15 cellular contexts compared by ENCODE assay signal in the genomic region with DNA sequence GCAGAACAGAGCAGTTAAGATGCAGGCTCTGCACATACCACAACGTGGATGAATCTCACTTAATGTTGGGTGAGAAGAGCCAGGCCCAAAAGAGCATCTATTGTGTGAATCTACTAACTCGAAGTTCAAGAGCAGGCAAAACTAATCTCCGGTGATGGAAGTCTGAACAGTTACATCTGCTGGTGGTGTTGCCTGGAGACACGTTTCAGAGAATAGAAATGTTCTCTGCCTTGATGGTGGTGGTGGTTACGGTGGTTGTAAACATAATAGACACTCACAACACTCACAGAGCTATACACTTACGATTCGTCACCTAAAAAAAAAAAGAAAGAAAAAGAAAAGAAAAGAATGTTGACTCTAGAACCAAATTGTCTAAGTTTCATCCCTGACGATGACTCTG.
A peak's percentile ranks its signal among the peaks of the same experiment; 100 is the strongest.
DNase-seq lines count a peak whose midpoint lies in the region; ATAC-seq and TF ChIP-seq lines count a peak whose summit lies in the region.
"Had no signal": no experiment of that assay in that cellular context is flagged by ENCODE, and none has a peak within 500 bp of the region (broad histone marks: within the 10 kb centered on the region; RNA-seq: fewer than 3 reads in every experiment).

No MANE protein-coding gene starts in this region.

- peaks cover 77 to 85% of the 10 kb centered on the region in 2 experiments for H3K4me1 ChIP-seq in neutrophil (ENCODE audit: control insufficient read depth in 1 of 2, insufficient read depth in 1 of 2, low read depth in 1 of 2, low read length in 1 of 2)
- H3K4me1 ChIP-seq in psoas muscle: peaks cover 8% of the 10 kb centered on the region

- peaks cover 66% of the 10 kb centered on the region for H3K4me1 Mint-ChIP-seq in activated CD4-positive, alpha-beta T cell treated with anti-CD3 and anti-CD28 coated beads, Interleukin-2, amount 10 ng/mL, durations not matched to agents 24 days and 14 days
- peaks cover 50 to 81% (median 64%) of the 10 kb centered on the region in 3 donors for H3K4me1 Mint-ChIP-seq in T-cell

- DNase-seq in activated CD4-positive, alpha-beta T cell treated with anti-CD3 and anti-CD28 coated beads, Interleukin-2, amount 10 ng/mL, durations not matched to agents 24 days and 14 days: peak; percentile 72
- no peak for DNase-seq in activated CD4-positive, alpha-beta T cell treated with anti-CD3 and anti-CD28 coated beads, Interleukin-2, amount 50 U/mL, for 48 hours
- peak in 11 of 34 experiments; percentile 9 to 41 (median 32) for DNase-seq in T-cell
- no peak for DNase-seq in psoas muscle
- DNase-seq in NOMO-1 (lab: John Stamatoyannopoulos, UW; ENCODE audit: unreplicated experiment in 2 of 2): no peak
- DNase-seq: amniotic stem cell, DMS79, dorsolateral prefrontal cortex, foreskin melanocyte, NCI-H1930 had no signal

- CTCF ChIA-PET in T-cell (lab: Charles Lee): interaction anchor here in 1 of 2 donors (0.7 kb wide), 1 partner anchor 13 kb away, joined by 3 read pairs; no protein-coding TSS in a partner anchor

- POLR2A ChIA-PET in T-cell (lab: Charles Lee): interaction anchor here (0.7 kb wide), 3 partner anchors 12 to 204 kb away, joined by 3 to 6 read pairs (median 5); no protein-coding TSS in a partner anchor

- H3K36me3 ChIP-seq in neutrophil (no peaks in the 10 kb centered on the region), psoas muscle (ENCODE audit: insufficient read depth in 1 of 2, low read depth in 1 of 2) (no peaks in the 10 kb centered on the region)
- H3K36me3 ChIP-seq: tibial nerve had no signal

- no peaks in the 10 kb centered on the region for H3K27me3 Mint-ChIP-seq in activated CD4-positive, alpha-beta T cell treated with anti-CD3 and anti-CD28 coated beads, Interleukin-2, amount 10 ng/mL, durations not matched to agents 24 days and 14 days
- no peaks in the 10 kb centered on the region for H3K27me3 Mint-ChIP-seq in T-cell

- H3K9me3 Mint-ChIP-seq in activated CD4-positive, alpha-beta T cell treated with anti-CD3 and anti-CD28 coated beads, Interleukin-2, amount 10 ng/mL, durations not matched to agents 24 days and 14 days: peaks cover 12% of the 10 kb centered on the region
- peaks cover 2 to 13% (median 4%) of the 10 kb centered on the region in 3 donors for H3K9me3 Mint-ChIP-seq in T-cell

- peak; percentile 3 for ATAC-seq in HG02623 (IDR thresholded peaks at IDR 0.05; ENCODE audit: unreplicated experiment)
- peak in 1 of 4 experiments; percentile 77 for ATAC-seq in T-cell (replicated peaks in 1 of 4)
- no peak for ATAC-seq in psoas muscle
- no peak for ATAC-seq in HG03571 (IDR thresholded peaks at IDR 0.05; ENCODE audit: unreplicated experiment)

- intact Hi-C loops in activated CD4-positive, alpha-beta T cell treated with anti-CD3 and anti-CD28 coated beads, Interleukin-2, amount 10 ng/mL, durations not matched to agents 24 days and 14 days (cut with micrococcal nuclease): loop anchor here (2.0 kb wide), 1 partner anchor 230 kb away; a partner anchor contains a TSS
- intact Hi-C loops in psoas muscle (cut with DNase I): no loop called here

- TF ChIP-seq CTCF in neutrophil (IDR thresholded peaks at IDR 0.05) (no peak), psoas muscle (IDR thresholded peaks at IDR 0.05) (no peak)

- 63 to 79% (median 73%) methylated on average over 7 to 8 of the region's 8 CpGs for WGBS in psoas muscle, 3 donors

- H3K4me3 Mint-ChIP-seq in activated CD4-positive, alpha-beta T cell treated with anti-CD3 and anti-CD28 coated beads, Interleukin-2, amount 10 ng/mL, durations not matched to agents 24 days and 14 days: peak overlapping the region; percentile 37
- peak overlapping the region in 1 of 3 donors; percentile 66 for H3K4me3 Mint-ChIP-seq in T-cell
- H3K4me3 Mint-ChIP-seq: IgD-negative memory B cell had no signal

- H3K36me3 Mint-ChIP-seq in activated CD4-positive, alpha-beta T cell treated with anti-CD3 and anti-CD28 coated beads, Interleukin-2, amount 10 ng/mL, durations not matched to agents 24 days and 14 days (ENCODE audit: low read depth): peaks cover 8% of the 10 kb centered on the region
- no peaks in the 10 kb centered on the region for H3K36me3 Mint-ChIP-seq in T-cell
- H3K36me3 Mint-ChIP-seq: IgD-negative memory B cell had no signal

- H3K27ac Mint-ChIP-seq in activated CD4-positive, alpha-beta T cell treated with anti-CD3 and anti-CD28 coated beads, Interleukin-2, amount 10 ng/mL, durations not matched to agents 24 days and 14 days: peak overlapping the region; percentile 86
- peak overlapping the region; percentile 74 to 78 for H3K27ac Mint-ChIP-seq in T-cell

- H3K9me3 ChIP-seq in neutrophil (no peaks in the 10 kb centered on the region), psoas muscle (no peaks in the 10 kb centered on the region)

- peak overlapping the region; percentile 93 for H3K27ac ChIP-seq in neutrophil
- H3K27ac ChIP-seq in psoas muscle: no peak overlapping the region

- H3K4me3 ChIP-seq in neutrophil (ENCODE audit: low read depth in 1 of 2, low read length in 1 of 2): peak overlapping the region; percentile 12 to 15
- no peak overlapping the region for H3K4me3 ChIP-seq in psoas muscle
- H3K4me3 ChIP-seq: dorsolateral prefrontal cortex, tibial nerve had no signal

- no peaks in the 10 kb centered on the region for H3K27me3 ChIP-seq in neutrophil
- no peaks in the 10 kb centered on the region for H3K27me3 ChIP-seq in psoas muscle (ENCODE audit: insufficient read depth in 3 of 3, low read length in 2 of 3)
- H3K27me3 ChIP-seq: dorsolateral prefrontal cortex, tibial nerve had no signal
